In the genomic region with DNA sequence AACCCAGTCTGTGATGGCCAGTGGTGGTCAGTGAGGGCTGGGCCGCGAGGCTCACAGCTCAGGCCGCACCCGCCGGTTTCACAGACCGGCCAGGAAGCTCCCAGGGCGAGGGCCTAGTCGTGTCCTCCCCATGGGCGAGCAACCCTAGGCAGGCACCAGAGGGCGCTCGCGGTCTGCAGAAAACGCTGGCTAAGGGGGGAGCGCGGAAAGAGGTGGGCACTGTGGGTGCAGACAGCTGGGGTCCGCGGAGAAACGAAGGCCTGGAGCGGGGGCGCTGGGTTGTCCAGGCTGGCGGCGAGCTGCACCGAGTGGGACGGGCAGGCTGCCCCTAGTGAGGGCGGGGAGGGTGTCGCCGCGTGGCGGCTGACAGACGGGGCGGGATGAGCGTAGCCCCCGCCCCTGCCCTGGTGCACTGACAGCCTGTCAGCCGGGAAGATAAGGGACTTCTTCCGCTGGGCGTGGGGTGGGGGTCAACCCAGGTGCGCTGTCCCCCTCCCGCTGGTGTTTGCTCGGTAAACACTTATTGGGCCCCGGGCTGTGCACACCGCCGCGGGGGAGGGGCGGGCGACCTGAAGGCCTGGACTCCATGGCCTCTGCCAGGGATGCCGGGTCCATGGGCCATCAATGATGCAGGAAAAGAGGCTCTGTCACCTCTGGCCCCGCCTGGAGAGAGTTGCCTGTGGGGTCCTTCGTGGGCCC, we compare ENCODE assay signal across 8 cellular contexts. TPM values are rescaled to one million over a fixed set of nuclear protein-coding genes. Genes with fewer than 3 reads are reported as not detected.
DNase-seq lines count a peak whose midpoint lies in the region; ATAC-seq and TF ChIP-seq lines count a peak whose summit lies in the region.

No MANE protein-coding gene starts in this region.

- ATAC-seq in HG02588 (IDR thresholded peaks at IDR 0.05; ENCODE audit: unreplicated experiment) (peak; percentile 45), lower lobe of right lung (peak; percentile 89 to 93), GM18502 (IDR thresholded peaks at IDR 0.05; ENCODE audit: poor library complexity, unreplicated experiment) (no peak)

- H3K9me3 ChIP-seq in BLaER1 = no peaks in the 10 kb centered on the region
- no peaks in the 10 kb centered on the region for H3K9me3 ChIP-seq in lower lobe of right lung

- H3K36me3 ChIP-seq in BLaER1 (no peaks in the 10 kb centered on the region), lower lobe of right lung (no peaks in the 10 kb centered on the region)

- H3K27me3 ChIP-seq in BLaER1 = peaks cover 18% of the 10 kb centered on the region
- peaks cover 6% of the 10 kb centered on the region for H3K27me3 ChIP-seq in lower lobe of right lung (ENCODE audit: low read depth)

- DNase-seq in NCI-H526 treated with DMSO at 0.1 percent for 48 hours (lab: John Stamatoyannopoulos, UW) (peak; percentile 12), dermis microvascular lymphatic vessel endothelial cell (ENCODE audit: low read depth in 2 of 2) (peak; percentile 55 to 76), lower lobe of right lung (peak; percentile 87)
- DNase-seq in activated CD4-positive, alpha-beta T cell treated with anti-CD3 and anti-CD28 coated beads, Interleukin-2, amount 50 U/mL, for 48 hours = peak; percentile 89
- DNase-seq in stimulated activated CD4-positive, alpha-beta T cell treated with anti-CD3 and anti-CD28 coated beads, Interleukin-4, amount 100 ng/mL, for 4 hours = peak; percentile 75 to 90

- H3K4me3 ChIP-seq in BLaER1 = peak overlapping the region; percentile 61
- H3K4me3 ChIP-seq in lower lobe of right lung = peak overlapping the region; percentile 47

- H3K4me2 ChIP-seq in BLaER1 = peak overlapping the region; percentile 94

- peak overlapping the region; percentile 18 for H3K9ac ChIP-seq in BLaER1

- H3K27ac ChIP-seq in BLaER1 (no peak overlapping the region), lower lobe of right lung (no peak overlapping the region)

- intact Hi-C loops in lower lobe of right lung (cut with DNase I) = no loop called here

- H3K4me1 ChIP-seq in BLaER1 = peaks cover 17% of the 10 kb centered on the region; the same call in 1 of the 2 replicates
- H3K4me1 ChIP-seq in lower lobe of right lung = peaks cover 11% of the 10 kb centered on the region

- H4K20me1 ChIP-seq in BLaER1 = no peaks in the 10 kb centered on the region

- peak; percentile 96 for TF ChIP-seq CTCF in lower lobe of right lung (IDR thresholded peaks at IDR 0.05)

RNA-seq across cellular contexts. Expression of a gene that starts 7.5 kb away (rescaled TPM):
- total RNA-seq in dermis microvascular lymphatic vessel endothelial cell (2.7 and 5.3 TPM in 2 replicates), lower lobe of right lung (2.8 TPM)

RNA-seq across cellular contexts. Expression of a gene that starts 16.5 kb away (rescaled TPM):
- total RNA-seq in dermis microvascular lymphatic vessel endothelial cell = 23.4 and 42.1 TPM in 2 replicates
- total RNA-seq in lower lobe of right lung = 9.3 TPM

RNA-seq across cellular contexts. Expression of a gene that starts 29.8 kb away (rescaled TPM):
- total RNA-seq in dermis microvascular lymphatic vessel endothelial cell (30.4 and 62.8 TPM in 2 replicates), lower lobe of right lung (13.5 TPM)

Comparison
In these comparisons a context has a peak if more than half of its experiments do, and no peak if none do; other contexts are left out.
1. DNase-seq: peak in every context shown above with its lines; median percentile 89 in activated CD4-positive, alpha-beta T cell treated with anti-CD3 and anti-CD28 coated beads, Interleukin-2, amount 50 U/mL, for 48 hours; 87 in lower lobe of right lung; 82 in stimulated activated CD4-positive, alpha-beta T cell treated with anti-CD3 and anti-CD28 coated beads, Interleukin-4, amount 100 ng/mL, for 4 hours; 66 in dermis microvascular lymphatic vessel endothelial cell; 12 in NCI-H526 treated with DMSO at 0.1 percent for 48 hours.